Comparison of ENCODE assay signal across 8 cellular contexts in the genomic region with DNA sequence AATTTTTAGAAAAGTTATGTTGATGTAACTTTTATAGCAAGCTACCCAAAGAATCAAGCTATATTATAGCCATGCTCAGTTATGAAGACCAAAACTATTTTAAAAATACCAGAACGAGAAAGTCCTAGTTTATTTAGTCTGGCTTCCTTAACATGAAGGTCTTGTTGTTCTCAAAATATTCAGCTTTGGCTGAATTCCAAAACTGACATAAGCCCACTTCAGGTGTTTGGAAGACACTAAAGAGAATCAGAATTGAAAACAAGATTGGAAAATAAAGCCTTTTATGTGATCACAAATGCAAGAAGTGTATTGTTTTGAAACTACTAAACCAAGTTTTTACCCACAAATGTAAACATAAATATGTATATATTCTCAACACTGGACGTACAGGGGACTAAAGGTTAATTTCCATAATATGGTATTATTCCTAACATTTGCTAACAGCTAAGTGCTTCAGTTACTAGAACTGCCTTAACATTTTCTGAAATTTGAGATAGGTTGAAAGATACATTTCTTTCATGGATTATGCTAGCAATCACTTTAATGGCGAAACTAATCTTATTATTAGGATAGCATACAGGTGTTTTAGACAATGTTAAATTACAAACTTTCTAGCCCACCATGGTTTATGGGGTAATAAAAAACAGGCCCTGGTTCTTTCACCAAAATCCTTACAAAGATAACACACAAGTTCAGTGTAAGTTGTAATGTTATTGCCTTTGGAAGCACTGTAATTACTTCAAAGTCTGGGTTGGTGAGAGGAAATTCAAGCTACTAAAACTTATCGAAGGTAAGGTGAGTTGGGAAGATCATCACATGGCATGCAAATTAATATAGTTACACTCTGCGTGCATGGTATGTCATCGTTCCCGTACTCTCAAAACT. TPM values are rescaled to one million over a fixed set of nuclear protein-coding genes. Genes with fewer than 3 reads are reported as not detected.
A peak's percentile ranks its signal among the peaks of the same experiment; 100 is the strongest.
DNase-seq lines count a peak whose midpoint lies in the region; ATAC-seq, FAIRE-seq and TF ChIP-seq lines count a peak whose summit lies in the region.

No MANE protein-coding gene starts in this region.

- H3K27ac ChIP-seq in keratinocyte (ENCODE audit: control insufficient read depth, insufficient read depth, low read length) (peak overlapping the region; percentile 85), suprapubic skin (peak overlapping the region; percentile 97)

- H3K4me3 Mint-ChIP-seq in T-helper 1 cell treated with Interleukin-12 subunit alpha and Interleukin-12 subunit beta and Interleukin-4 antibody, amounts not matched to agents 30 μg/mL and 1 μg/mL, for 36 hours = peak overlapping the region; percentile 99
- peak overlapping the region; percentile 97 for H3K4me3 Mint-ChIP-seq in activated T-helper 17 cell treated with anti-CD3 and anti-CD28 coated beads, Interleukin-2, amount 50 U/mL, for 72 hours

- 30% methylated on average over 7 of the region's 7 CpGs for WGBS in suprapubic skin

- H2AFZ ChIP-seq in keratinocyte (ENCODE audit: control insufficient read depth, low read length) = peak overlapping the region; percentile 93

- H3K36me3 ChIP-seq in keratinocyte (ENCODE audit: control insufficient read depth in 2 of 2, extremely low read depth in 1 of 2, insufficient read depth in 2 of 2, low read length in 2 of 2) (no peaks in the 10 kb centered on the region), suprapubic skin (no peaks in the 10 kb centered on the region)

- no peaks in the 10 kb centered on the region for H3K27me3 ChIP-seq in keratinocyte (ENCODE audit: control insufficient read depth, extremely low read depth, insufficient read depth, low read length)
- no peaks in the 10 kb centered on the region for H3K27me3 ChIP-seq in suprapubic skin

- H3K9me3 ChIP-seq in keratinocyte (ENCODE audit: control insufficient read depth, low read depth, low read length) (no peaks in the 10 kb centered on the region), suprapubic skin (no peaks in the 10 kb centered on the region)

- ATAC-seq in activated T-helper 17 cell treated with anti-CD3 and anti-CD28 coated beads, Interleukin-2, amount 50 U/mL, for 72 hours (replicated peaks) = no peak
- ATAC-seq in HG02973 (IDR thresholded peaks at IDR 0.05; ENCODE audit: unreplicated experiment) = no peak

- H3K79me2 ChIP-seq in keratinocyte (ENCODE audit: control insufficient read depth, insufficient read depth, low read length) = peaks cover 23% of the 10 kb centered on the region

- H3K9me1 ChIP-seq in keratinocyte (ENCODE audit: control insufficient read depth, extremely low read depth, insufficient read depth, low read length) = no peaks in the 10 kb centered on the region

- TF ChIP-seq POLR2A in suprapubic skin (IDR thresholded peaks at IDR 0.05) = no peak

- H3K4me1 ChIP-seq in keratinocyte (ENCODE audit: control insufficient read depth, extremely low read depth, insufficient read depth, low read length) = peaks cover 18% of the 10 kb centered on the region
- peaks cover 50% of the 10 kb centered on the region for H3K4me1 ChIP-seq in suprapubic skin

- peak overlapping the region; percentile 82 for H3K4me2 ChIP-seq in keratinocyte (ENCODE audit: control insufficient read depth, extremely low read depth, insufficient read depth, low read depth, low read length)

- DNase-seq in T-helper 1 cell (no peak), keratinocyte (ENCODE audit: low read depth, low spot score) (no peak), suprapubic skin (ENCODE audit: low spot score in 2 of 2) (no peak), NCI-H1092 (lab: John Stamatoyannopoulos, UW) (no peak), midbrain (lab: John Stamatoyannopoulos, UW) (no peak)

- peaks cover 19% of the 10 kb centered on the region for H3K36me3 Mint-ChIP-seq in T-helper 1 cell treated with Interleukin-12 subunit alpha and Interleukin-12 subunit beta and Interleukin-4 antibody, amounts not matched to agents 30 μg/mL and 1 μg/mL, for 36 hours (ENCODE audit: low read depth)
- H3K36me3 Mint-ChIP-seq in activated T-helper 17 cell treated with anti-CD3 and anti-CD28 coated beads, Interleukin-2, amount 50 U/mL, for 72 hours (ENCODE audit: low read depth) = peaks cover 21% of the 10 kb centered on the region

- no peak for TF ChIP-seq EP300 in suprapubic skin (IDR thresholded peaks at IDR 0.05)

- FAIRE-seq in keratinocyte (lab: Jason Lieb, UNC) = no peak

- peak overlapping the region; percentile 98 for H3K27ac Mint-ChIP-seq in T-helper 1 cell treated with Interleukin-12 subunit alpha and Interleukin-12 subunit beta and Interleukin-4 antibody, amounts not matched to agents 30 μg/mL and 1 μg/mL, for 36 hours
- peak overlapping the region; percentile 94 for H3K27ac Mint-ChIP-seq in activated T-helper 17 cell treated with anti-CD3 and anti-CD28 coated beads, Interleukin-2, amount 50 U/mL, for 72 hours

- peak overlapping the region; percentile 95 for H3K9ac ChIP-seq in keratinocyte (ENCODE audit: control insufficient read depth, extremely low read depth, insufficient read depth, low read length)

- H3K4me1 Mint-ChIP-seq in T-helper 1 cell treated with Interleukin-12 subunit alpha and Interleukin-12 subunit beta and Interleukin-4 antibody, amounts not matched to agents 30 μg/mL and 1 μg/mL, for 36 hours (ENCODE audit: low read depth) = peaks cover 41% of the 10 kb centered on the region
- H3K4me1 Mint-ChIP-seq in activated T-helper 17 cell treated with anti-CD3 and anti-CD28 coated beads, Interleukin-2, amount 50 U/mL, for 72 hours = peaks cover 40% of the 10 kb centered on the region

- dilution Hi-C loops in keratinocyte (cut with MboI; ENCODE audit: extremely low pct_ligation_motif_present, low sequenced_read_pairs) = no loop called here

- H4K20me1 ChIP-seq in keratinocyte (ENCODE audit: control insufficient read depth, extremely low read depth, insufficient read depth, low read length) = no peaks in the 10 kb centered on the region

- TF ChIP-seq CTCF in keratinocyte (optimal IDR thresholded peaks at IDR 0.05 in 1 of 3, IDR thresholded peaks at IDR 0.05 in 1 of 3, conservative IDR thresholded peaks at IDR 0.05 in 1 of 3; ENCODE audit: extremely low read depth in 1 of 3, insufficient read depth in 2 of 3, low read length in 3 of 3) (no peak), suprapubic skin (IDR thresholded peaks at IDR 0.05) (no peak)

- H3K4me3 ChIP-seq in keratinocyte (ENCODE audit: control insufficient read depth in 2 of 3, extremely low read depth in 1 of 3, insufficient read depth in 2 of 3, low read depth in 1 of 3, low read length in 3 of 3) (peak overlapping the region; percentile 85 to 93 (median 92)), suprapubic skin (peak overlapping the region; percentile 98)

- H3K27me3 Mint-ChIP-seq in T-helper 1 cell treated with Interleukin-12 subunit alpha and Interleukin-12 subunit beta and Interleukin-4 antibody, amounts not matched to agents 30 μg/mL and 1 μg/mL, for 36 hours (ENCODE audit: low read depth) = no peaks in the 10 kb centered on the region
- H3K27me3 Mint-ChIP-seq in activated T-helper 17 cell treated with anti-CD3 and anti-CD28 coated beads, Interleukin-2, amount 50 U/mL, for 72 hours = no peaks in the 10 kb centered on the region

- H3K9me3 Mint-ChIP-seq in T-helper 1 cell treated with Interleukin-12 subunit alpha and Interleukin-12 subunit beta and Interleukin-4 antibody, amounts not matched to agents 30 μg/mL and 1 μg/mL, for 36 hours = no peaks in the 10 kb centered on the region
- no peaks in the 10 kb centered on the region for H3K9me3 Mint-ChIP-seq in activated T-helper 17 cell treated with anti-CD3 and anti-CD28 coated beads, Interleukin-2, amount 50 U/mL, for 72 hours

RNA-seq across cellular contexts. Expression of a gene that starts 1.6 kb away (rescaled TPM):
- total RNA-seq in activated T-helper 17 cell treated with anti-CD3 and anti-CD28 coated beads, Interleukin-2, amount 50 U/mL, for 72 hours = 10 to 100 TPM; 13.8 to 20.1 TPM
- polyA plus RNA-seq in keratinocyte = 2.5 to 3.4 TPM (median 2.5 TPM) in 3 replicates
- polyA plus RNA-seq in keratinocyte (2011; ENCODE audit: low read depth) = 2.5 TPM
- 1.5 and 2.4 TPM in 2 replicates for polyA plus RNA-seq in keratinocyte (2011; cell fraction: cytosol; rRNA removed)
- polyA plus RNA-seq in keratinocyte (2011; cell fraction: nucleus; rRNA removed) = 3.5 TPM in 2 replicates
- 2.4 and 2.9 TPM in 2 replicates for polyA plus RNA-seq in keratinocyte (2012; ENCODE audit: low replicate concordance)
- 1.2 to 5.5 TPM (median 2.8 TPM) in 3 replicates for polyA minus RNA-seq in keratinocyte
- polyA minus RNA-seq in keratinocyte (2011; cell fraction: cytosol; rRNA and poly(A)+ RNA removed) = 2.3 TPM
- 3.4 and 5.9 TPM in 2 replicates for polyA minus RNA-seq in keratinocyte (2011; cell fraction: nucleus; rRNA and poly(A)+ RNA removed)
- 10 to 100 TPM; 19.4 to 36.1 (median 21.1) TPM for total RNA-seq in suprapubic skin

RNA-seq across cellular contexts. Expression of a gene that starts 31.7 kb away (rescaled TPM):
- 1 to 10 TPM; 3.4 to 5.7 TPM for total RNA-seq in activated T-helper 17 cell treated with anti-CD3 and anti-CD28 coated beads, Interleukin-2, amount 50 U/mL, for 72 hours
- polyA plus RNA-seq in keratinocyte = 11.5 to 15.6 TPM (median 14.4 TPM) in 3 replicates
- 11.0 TPM for polyA plus RNA-seq in keratinocyte (2011; ENCODE audit: low read depth)
- polyA plus RNA-seq in keratinocyte (2011; cell fraction: cytosol; rRNA removed) = 12.4 and 17.3 TPM in 2 replicates
- polyA plus RNA-seq in keratinocyte (2011; cell fraction: nucleus; rRNA removed) = 8.0 and 10.3 TPM in 2 replicates
- polyA plus RNA-seq in keratinocyte (2012; ENCODE audit: low replicate concordance) = 7.9 and 10.7 TPM in 2 replicates
- 1.4 to 9.3 TPM (median 8.3 TPM) in 3 replicates for polyA minus RNA-seq in keratinocyte
- polyA minus RNA-seq in keratinocyte (2011; cell fraction: cytosol; rRNA and poly(A)+ RNA removed) = 15.5 TPM
- 5.0 and 5.8 TPM in 2 replicates for polyA minus RNA-seq in keratinocyte (2011; cell fraction: nucleus; rRNA and poly(A)+ RNA removed)
- total RNA-seq in suprapubic skin = 10 to 100 TPM in 2 of 4 donors, 1 to 10 TPM in 2; 4.3 to 21.2 (median 12.4) TPM
